In the genomic region with DNA sequence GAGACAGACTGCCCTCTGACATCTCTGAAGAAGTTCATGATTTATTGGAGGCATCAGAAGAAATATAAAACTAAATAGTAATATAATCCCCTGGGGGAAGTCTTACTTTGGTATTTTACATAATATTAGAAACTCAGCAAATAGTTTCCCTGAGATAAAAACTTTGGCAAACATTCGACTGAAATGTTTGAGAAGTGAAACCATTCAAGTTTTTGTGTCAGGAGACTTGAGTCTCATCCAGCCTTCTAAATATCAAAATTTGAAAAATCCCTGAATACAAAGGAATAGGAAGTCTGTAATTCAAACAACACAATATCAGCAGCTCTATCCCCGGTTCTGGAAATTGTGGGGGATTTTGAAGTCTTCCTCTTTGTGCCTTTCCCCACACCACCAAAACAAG, we compare ENCODE assay signal across 21 cellular contexts.
"Had no signal": no experiment of that assay in that cellular context is flagged by ENCODE, and none has a peak within 500 bp of the region (broad histone marks: within the 10 kb centered on the region; RNA-seq: fewer than 3 reads in every experiment).

No MANE protein-coding gene starts in this region.

- H3K4me3 Mint-ChIP-seq: activated naive CD4-positive, alpha-beta T cell treated with anti-CD3 and anti-CD28 coated beads, Interleukin-2, amount 10 ng/mL, durations not matched to agents 7 days and 5 days; endodermal cell; T-helper 1 cell treated with Interleukin-12 subunit alpha and Interleukin-12 subunit beta and Interleukin-4 antibody, amounts not matched to agents 30 μg/mL and 1 μg/mL, for 36 hours; type B pancreatic cell had no signal

- H2AFZ ChIP-seq: hepatocyte had no signal

- FAIRE-seq: frontal cortex had no signal

- H3K9me3 Mint-ChIP-seq: activated naive CD4-positive, alpha-beta T cell treated with anti-CD3 and anti-CD28 coated beads, Interleukin-2, amount 10 ng/mL, durations not matched to agents 7 days and 5 days; T-helper 1 cell treated with Interleukin-12 subunit alpha and Interleukin-12 subunit beta and Interleukin-4 antibody, amounts not matched to agents 30 μg/mL and 1 μg/mL, for 36 hours had no signal

- H3K79me2 ChIP-seq: hepatocyte had no signal

- H3K4me2 ChIP-seq: hepatocyte had no signal

- H3K27me3 ChIP-seq: hepatocyte had no signal

- H3K4me1 Mint-ChIP-seq: activated naive CD4-positive, alpha-beta T cell treated with anti-CD3 and anti-CD28 coated beads, Interleukin-2, amount 10 ng/mL, durations not matched to agents 7 days and 5 days; endodermal cell had no signal

- DNase-seq: activated CD4-positive, alpha-beta T cell treated with anti-CD3 and anti-CD28 coated beads for 4 hours; activated CD4-positive, alpha-beta T cell treated with anti-CD3 and anti-CD28 coated beads, Interleukin-2, amount 50 U/mL, for 48 hours; activated CD4-positive, CD25-positive, alpha-beta regulatory T cell; activated naive CD4-positive, alpha-beta T cell treated with anti-CD3 and anti-CD28 coated beads, Interleukin-2, amount 10 ng/mL, durations not matched to agents 7 days and 5 days; activated T-cell treated with anti-CD3 and anti-CD28 coated beads, Interleukin-2, amount 50 U/mL, for 48 hours; aorta; endodermal cell; erythroblast; glutamatergic neuron; left ventricle myocardium superior; occipital lobe; retina; spleen; stimulated activated CD4-positive, alpha-beta T cell treated with anti-CD3 and anti-CD28 coated beads, Interleukin-4, amount 100 ng/mL, for 1 hour; stimulated activated naive CD4-positive, alpha-beta T cell treated with Interleukin-2 at 50 U/mL for 16 hours had no signal

- H3K4me3 ChIP-seq: coronary artery, hepatocyte, spleen, thoracic aorta had no signal

- H3K9me3 ChIP-seq: thoracic aorta had no signal

- H3K27ac ChIP-seq: coronary artery, hepatocyte, thoracic aorta had no signal

- H3K36me3 ChIP-seq: spleen, thoracic aorta had no signal

- H3K27me3 Mint-ChIP-seq: activated naive CD4-positive, alpha-beta T cell treated with anti-CD3 and anti-CD28 coated beads, Interleukin-2, amount 10 ng/mL, durations not matched to agents 7 days and 5 days; type B pancreatic cell had no signal

- H3K36me3 Mint-ChIP-seq: activated naive CD4-positive, alpha-beta T cell treated with anti-CD3 and anti-CD28 coated beads, Interleukin-2, amount 10 ng/mL, durations not matched to agents 7 days and 5 days; type B pancreatic cell had no signal

- ATAC-seq: left ventricle myocardium superior had no signal

- H3K27ac Mint-ChIP-seq: activated naive CD4-positive, alpha-beta T cell treated with anti-CD3 and anti-CD28 coated beads, Interleukin-2, amount 10 ng/mL, durations not matched to agents 7 days and 5 days; endodermal cell; T-helper 1 cell treated with Interleukin-12 subunit alpha and Interleukin-12 subunit beta and Interleukin-4 antibody, amounts not matched to agents 30 μg/mL and 1 μg/mL, for 36 hours; type B pancreatic cell had no signal
